ENCODE assay signal across 15 cellular contexts in genomic region chr1:41656088-41656487, GRCh38.
DNase-seq lines count a peak whose midpoint lies in the region; ATAC-seq and TF ChIP-seq lines count a peak whose summit lies in the region.
"Had no signal": no experiment of that assay in that cellular context is flagged by ENCODE, and none has a peak within 500 bp of the region (broad histone marks: within the 10 kb centered on the region; RNA-seq: fewer than 3 reads in every experiment).

No MANE protein-coding gene starts in this region.

- H3K27me3 Mint-ChIP-seq in endodermal cell (ENCODE audit: insufficient read depth): peaks cover 21% of the 10 kb centered on the region
- H3K27me3 Mint-ChIP-seq: CD4-positive, alpha-beta memory T cell; naive B cell had no signal

- no peak overlapping the region for H2AFZ ChIP-seq in OCI-LY1 (ENCODE audit: low read length)

- no peaks in the 10 kb centered on the region for H3K27me3 ChIP-seq in right cardiac atrium (ENCODE audit: control insufficient read depth, insufficient read depth)
- no peaks in the 10 kb centered on the region for H3K27me3 ChIP-seq in OCI-LY1 (ENCODE audit: insufficient read depth, low read length)
- peaks cover 18% of the 10 kb centered on the region for H3K27me3 ChIP-seq in endodermal cell (ENCODE audit: control insufficient read depth, insufficient read depth, low read length, poor library complexity, severe bottlenecking)
- H3K27me3 ChIP-seq: tibial artery had no signal

- H3K36me3 Mint-ChIP-seq in endodermal cell (ENCODE audit: low read depth): no peaks in the 10 kb centered on the region
- H3K36me3 Mint-ChIP-seq: CD4-positive, alpha-beta memory T cell; naive B cell had no signal

- 73% methylated on average over 2 of the region's 2 CpGs for WGBS in right cardiac atrium
- WGBS in endodermal cell (ENCODE audit: insufficient coverage in 1 of 2, insufficient read length in 1 of 2), 2 experiments: 61 to 100% methylated on average over 1 to 2 of the region's 2 CpGs

- peak overlapping the region; percentile 14; the same call in 1 of the 2 replicates for H3K4me2 ChIP-seq in OCI-LY1 (ENCODE audit: low read length)

- no peak overlapping the region for H3K27ac Mint-ChIP-seq in endodermal cell

- no peak overlapping the region for H3K4me3 ChIP-seq in right cardiac atrium (ENCODE audit: low read length)
- no peak overlapping the region for H3K4me3 ChIP-seq in OCI-LY1 (ENCODE audit: low read depth, low read length, poor library complexity, severe bottlenecking)
- H3K4me3 ChIP-seq in endodermal cell (ENCODE audit: low read length): no peak overlapping the region
- H3K4me3 ChIP-seq: tibial artery had no signal

- H3K27ac ChIP-seq in right cardiac atrium (ENCODE audit: low read length): no peak overlapping the region
- peak overlapping the region; percentile 75 for H3K27ac ChIP-seq in OCI-LY1 (ENCODE audit: low read depth, low read length, poor library complexity, severe bottlenecking)
- no peak overlapping the region for H3K27ac ChIP-seq in endodermal cell (ENCODE audit: low read depth, low read length)
- H3K27ac ChIP-seq: epithelial cell of prostate, tibial artery had no signal

- peaks cover 21% of the 10 kb centered on the region; the same call in 1 of the 2 replicates for H3K79me2 ChIP-seq in OCI-LY1 (ENCODE audit: insufficient read depth, low read length)

- no peaks in the 10 kb centered on the region for H3K36me3 ChIP-seq in OCI-LY1 (ENCODE audit: insufficient read depth, low read length)
- H3K36me3 ChIP-seq in endodermal cell (ENCODE audit: control insufficient read depth, insufficient read depth, low read length): no peaks in the 10 kb centered on the region
- H3K36me3 ChIP-seq: tibial artery had no signal

- H3K9me2 ChIP-seq in OCI-LY1 (ENCODE audit: low read depth, low read length): no peaks in the 10 kb centered on the region

- H3K9ac ChIP-seq in OCI-LY1 (ENCODE audit: low read length) (peak overlapping the region; percentile 36; the same call in 1 of the 2 replicates), endodermal cell (ENCODE audit: extremely low read depth, low read length, poor library complexity, severe bottlenecking) (no peak overlapping the region)

- TF ChIP-seq CTCF in OCI-LY1 (IDR thresholded peaks at IDR 0.05; ENCODE audit: low read length): no peak
- no peak for TF ChIP-seq CTCF in endodermal cell (conservative IDR thresholded peaks at IDR 0.05)

- intact Hi-C loops in right cardiac atrium (cut with DNase I) (no loop called here), Right ventricle myocardium superior (cut with DNase I) (no loop called here)

- H3F3A ChIP-seq in OCI-LY1 (ENCODE audit: insufficient read depth, low read length): no peaks in the 10 kb centered on the region

- no peaks in the 10 kb centered on the region for H3K9me3 Mint-ChIP-seq in endodermal cell
- H3K9me3 Mint-ChIP-seq: CD4-positive, alpha-beta memory T cell; naive B cell had no signal

- no peaks in the 10 kb centered on the region for H4K20me1 ChIP-seq in OCI-LY1 (ENCODE audit: insufficient read depth, low read length)

- DNase-seq in right cardiac atrium: no peak
- DNase-seq in Right ventricle myocardium superior: no peak
- DNase-seq in endodermal cell: peak; percentile 46
- no peak for DNase-seq in DMS114 treated with DMSO at 0.1 percent for 48 hours (lab: John Stamatoyannopoulos, UW; ENCODE audit: unreplicated experiment)
- no peak for DNase-seq in stimulated activated CD4-positive, alpha-beta T cell treated with anti-CD3 and anti-CD28 coated beads, Interleukin-1b, Interleukin-23, amount 100 ng/mL, for 48 hours
- no peak for DNase-seq in cerebellar nuclear complex (lab: John Stamatoyannopoulos, UW)
- DNase-seq: CD4-positive, alpha-beta memory T cell; glutamatergic neuron; naive B cell; NCI-H2081 treated with DMSO at 0.1 percent for 48 hours; NCI-H69 had no signal

- H3K4me1 ChIP-seq in right cardiac atrium (ENCODE audit: control insufficient read depth, insufficient read depth, low read length) (no peaks in the 10 kb centered on the region), OCI-LY1 (ENCODE audit: insufficient read depth, low read length, severe bottlenecking) (peaks cover 98% of the 10 kb centered on the region), endodermal cell (ENCODE audit: control insufficient read depth, insufficient read depth, low read length) (no peaks in the 10 kb centered on the region)

- H3K9me3 ChIP-seq in right cardiac atrium (ENCODE audit: control insufficient read depth, low read length) (no peaks in the 10 kb centered on the region), OCI-LY1 (ENCODE audit: low read length) (no peaks in the 10 kb centered on the region), endodermal cell (ENCODE audit: control insufficient read depth, low read length) (no peaks in the 10 kb centered on the region)
- H3K9me3 ChIP-seq: tibial artery had no signal

- peaks cover 2% of the 10 kb centered on the region for H3K4me1 Mint-ChIP-seq in endodermal cell

- ATAC-seq in right cardiac atrium (peak; percentile 26 to 34), Right ventricle myocardium superior (ENCODE audit: poor library complexity) (no peak)
- ATAC-seq: Panc1 had no signal

- H3K4me3 Mint-ChIP-seq in endodermal cell: no peak overlapping the region
